ENCODE assay signal across 28 cellular contexts in the genomic region with DNA sequence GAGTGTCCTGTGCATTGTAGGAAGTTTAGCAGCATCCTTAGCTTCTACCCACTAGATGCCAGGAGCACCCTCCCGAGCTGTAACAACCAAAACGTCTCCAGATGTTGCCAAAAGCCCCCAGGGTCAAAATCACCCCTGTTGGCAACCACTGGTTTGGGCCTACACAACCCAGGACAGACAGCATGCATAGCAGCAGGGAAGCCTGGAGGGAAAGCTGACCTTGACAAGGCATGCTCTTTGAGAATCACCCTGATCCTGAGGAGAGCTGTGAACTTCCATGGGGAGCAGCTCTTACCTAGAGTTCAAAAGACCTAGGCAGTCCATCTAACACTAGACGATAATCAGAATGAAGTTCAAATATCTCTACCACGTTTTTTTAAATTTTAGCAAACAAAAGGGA. TPM values are rescaled to one million over a fixed set of nuclear protein-coding genes. Genes with fewer than 3 reads are reported as not detected.
"Had no signal": no experiment of that assay in that cellular context is flagged by ENCODE, and none has a peak within 500 bp of the region (broad histone marks: within the 10 kb centered on the region; RNA-seq: fewer than 3 reads in every experiment).

No MANE protein-coding gene starts in this region.

- DNase-seq: activated CD4-positive, alpha-beta memory T cell treated with anti-CD3 and anti-CD28 coated beads, Interleukin-2, amount 10 ng/mL, durations not matched to agents 7 days and 5 days; activated CD4-positive, alpha-beta T cell treated with anti-CD3 and anti-CD28 coated beads for 4 hours; activated CD8-positive, alpha-beta memory T cell treated with anti-CD3 and anti-CD28 coated beads, Interleukin-2, amount 10 ng/mL, durations not matched to agents 7 days and 5 days; activated effector memory CD4-positive, alpha-beta T cell treated with Interleukin-2 at 50 U/mL for 16 hours; activated naive CD4-positive, alpha-beta T cell treated with anti-CD3 and anti-CD28 coated beads, Interleukin-2, amount 50 U/mL, for 16 hours; activated T-cell treated with anti-CD3 and anti-CD28 coated beads, Interleukin-2, amount 50 U/mL, for 24 hours; effector CD8-positive, alpha-beta T cell; heart left ventricle; kidney glomerular epithelial cell; left ventricle myocardium inferior; mucosa of descending colon; right lobe of liver; small intestine; stimulated activated CD4-positive, alpha-beta T cell treated with anti-CD3 and anti-CD28 coated beads, Interleukin-15, amount 100 ng/mL, for 24 hours; stimulated activated CD4-positive, alpha-beta T cell treated with anti-CD3 and anti-CD28 coated beads, Interleukin-2, amount 100 ng/mL, for 48 hours; stimulated activated naive CD8-positive, alpha-beta T cell treated with anti-CD3 and anti-CD28 coated beads, Interleukin-15, amount 100 ng/mL, for 72 hours; trophoblast cell had no signal

- H3K27ac Mint-ChIP-seq: activated CD4-positive, alpha-beta memory T cell treated with anti-CD3 and anti-CD28 coated beads, Interleukin-2, amount 10 ng/mL, durations not matched to agents 7 days and 5 days; activated CD8-positive, alpha-beta memory T cell treated with anti-CD3 and anti-CD28 coated beads, Interleukin-2, amount 10 ng/mL, durations not matched to agents 7 days and 5 days; dendritic cell treated with granulocyte-macrophage colony-stimulating factor and Interleukin-4, amounts not matched to agents 40 ng/mL and 50 ng/mL, for 4 days; memory B cell; nephron; stimulated activated naive CD8-positive, alpha-beta T cell treated with anti-CD3 and anti-CD28 coated beads, Interleukin-15, amount 100 ng/mL, for 72 hours; T-helper 2 cell treated with Interferon-gamma antibody and Interleukin-4, amounts not matched to agents 5 μg/mL and 100 μg/mL, for 36 hours had no signal

- H3K4me3 ChIP-seq: esophagus muscularis mucosa, gastroesophageal sphincter, heart left ventricle, left ventricle myocardium inferior, mucosa of descending colon, right lobe of liver, vagina had no signal

- H3K27ac ChIP-seq: esophagus muscularis mucosa, gastroesophageal sphincter, heart left ventricle, left ventricle myocardium inferior, parathyroid adenoma, right lobe of liver, vagina had no signal

- H3K36me3 Mint-ChIP-seq: memory B cell had no signal

- H3K27me3 Mint-ChIP-seq: activated CD4-positive, alpha-beta memory T cell treated with anti-CD3 and anti-CD28 coated beads, Interleukin-2, amount 10 ng/mL, durations not matched to agents 7 days and 5 days; activated CD8-positive, alpha-beta memory T cell treated with anti-CD3 and anti-CD28 coated beads, Interleukin-2, amount 10 ng/mL, durations not matched to agents 7 days and 5 days; activated T-cell treated with anti-CD3 and anti-CD28 coated beads, Interleukin-2, amount 50 U/mL, for 24 hours; stimulated activated naive CD8-positive, alpha-beta T cell treated with anti-CD3 and anti-CD28 coated beads, Interleukin-15, amount 100 ng/mL, for 72 hours had no signal

- ATAC-seq: activated CD8-positive, alpha-beta memory T cell treated with anti-CD3 and anti-CD28 coated beads, Interleukin-2, amount 10 ng/mL, durations not matched to agents 7 days and 5 days; gastroesophageal sphincter; heart left ventricle; mucosa of descending colon; right lobe of liver; stimulated activated naive CD8-positive, alpha-beta T cell treated with anti-CD3 and anti-CD28 coated beads, Interleukin-15, amount 100 ng/mL, for 72 hours had no signal

- H3K4me1 ChIP-seq: esophagus muscularis mucosa, gastroesophageal sphincter, heart left ventricle, left ventricle myocardium inferior, parathyroid adenoma, right lobe of liver, vagina had no signal

- H3K4me1 Mint-ChIP-seq: nephron had no signal

- H3K4me3 Mint-ChIP-seq: activated CD4-positive, alpha-beta memory T cell treated with anti-CD3 and anti-CD28 coated beads, Interleukin-2, amount 10 ng/mL, durations not matched to agents 7 days and 5 days; activated CD8-positive, alpha-beta memory T cell treated with anti-CD3 and anti-CD28 coated beads, Interleukin-2, amount 10 ng/mL, durations not matched to agents 7 days and 5 days; activated T-cell treated with anti-CD3 and anti-CD28 coated beads, Interleukin-2, amount 50 U/mL, for 24 hours; dendritic cell treated with granulocyte-macrophage colony-stimulating factor and Interleukin-4, amounts not matched to agents 40 ng/mL and 50 ng/mL, for 4 days; memory B cell; nephron; stimulated activated naive CD8-positive, alpha-beta T cell treated with anti-CD3 and anti-CD28 coated beads, Interleukin-15, amount 100 ng/mL, for 72 hours; T-helper 2 cell treated with Interferon-gamma antibody and Interleukin-4, amounts not matched to agents 5 μg/mL and 100 μg/mL, for 36 hours had no signal

- H3K27me3 ChIP-seq: vagina had no signal

- H3K36me3 ChIP-seq: esophagus muscularis mucosa, gastroesophageal sphincter, heart left ventricle, left ventricle myocardium inferior, right lobe of liver, vagina had no signal

- H3K9me3 ChIP-seq: esophagus muscularis mucosa, gastroesophageal sphincter, heart left ventricle, left ventricle myocardium inferior, mucosa of descending colon, right lobe of liver, vagina had no signal

- H3K9me3 Mint-ChIP-seq: activated CD4-positive, alpha-beta memory T cell treated with anti-CD3 and anti-CD28 coated beads, Interleukin-2, amount 10 ng/mL, durations not matched to agents 7 days and 5 days; activated T-cell treated with anti-CD3 and anti-CD28 coated beads, Interleukin-2, amount 50 U/mL, for 24 hours; dendritic cell treated with granulocyte-macrophage colony-stimulating factor and Interleukin-4, amounts not matched to agents 40 ng/mL and 50 ng/mL, for 4 days; memory B cell; nephron; stimulated activated naive CD8-positive, alpha-beta T cell treated with anti-CD3 and anti-CD28 coated beads, Interleukin-15, amount 100 ng/mL, for 72 hours; T-helper 2 cell treated with Interferon-gamma antibody and Interleukin-4, amounts not matched to agents 5 μg/mL and 100 μg/mL, for 36 hours had no signal

RNA-seq across cellular contexts. Expression of gene SKAP1, which starts 9.2 kb away (rescaled TPM):
- total RNA-seq: bronchial epithelial cell, chondrocyte had no signal
- polyA plus RNA-seq: endothelial cell of umbilical vein had no signal
